8 cellular contexts compared by ENCODE assay signal in genomic region chr1:212698467-212699103, GRCh38. TPM values are rescaled to one million over a fixed set of nuclear protein-coding genes. Genes with fewer than 3 reads are reported as not detected.
DNase-seq lines count a peak whose midpoint lies in the region; ATAC-seq and TF ChIP-seq lines count a peak whose summit lies in the region.

No MANE protein-coding gene starts in this region.

- H3K4me3 Mint-ChIP-seq in activated naive CD8-positive, alpha-beta T cell treated with anti-CD3 and anti-CD28 coated beads for 36 hours, result peak overlapping the region; percentile 90
- peak overlapping the region; percentile 74 to 93 (median 87) for H3K4me3 Mint-ChIP-seq in naive B cell

- CTCF ChIA-PET in GM10248 (lab: Yijun Ruan, JAX), result interaction anchor here (1.2 to 3.7 kb wide), 12 partner anchors 8 to 221 kb away, joined by 3 to 23 read pairs (median 4); partner anchors contain the start of genes NSL1 and TATDN3

- TF ChIP-seq CTCF in GM10248 (IDR thresholded peaks at IDR 0.05; ENCODE audit: control extremely low read depth, extremely low read depth, low read depth, missing control alignments), result peak; percentile 36

- peak overlapping the region; percentile 85 for H3K27ac Mint-ChIP-seq in activated naive CD8-positive, alpha-beta T cell treated with anti-CD3 and anti-CD28 coated beads for 36 hours
- H3K27ac Mint-ChIP-seq in naive B cell, result peak overlapping the region in 4 of 6 donors; percentile 3 to 54 (median 30)

- DNase-seq in GM10248 (ENCODE audit: extremely low spot score) (no peak), HAP-1 (ENCODE audit: low spot score in 2 of 2) (no peak), naive B cell (no peak), HPDE6-E6E7 (ENCODE audit: extremely low spot score) (no peak), DMS153 (lab: John Stamatoyannopoulos, UW) (no peak)
- DNase-seq in activated naive CD8-positive, alpha-beta T cell treated with anti-CD3 and anti-CD28 coated beads for 36 hours, result no peak
- no peak for DNase-seq in NK-92 treated with Interleukin-12 subunit alpha and Interleukin-12 subunit beta, amount 100 ng/mL, for 24 hours (lab: John Stamatoyannopoulos, UW)
- DNase-seq in activated CD4-positive, alpha-beta T cell treated with anti-CD3 and anti-CD28 coated beads, Interleukin-2, amount 50 U/mL, for 1 hour, result no peak

- H3K4me1 Mint-ChIP-seq in activated naive CD8-positive, alpha-beta T cell treated with anti-CD3 and anti-CD28 coated beads for 36 hours, result peaks cover 44% of the 10 kb centered on the region
- H3K4me1 Mint-ChIP-seq in naive B cell, result peaks cover 33 to 49% (median 33%) of the 10 kb centered on the region in 3 donors

- H3K36me3 ChIP-seq in HAP-1 (replicated peaks), result no peaks in the 10 kb centered on the region

- peak overlapping the region; percentile 38 for H3K4me3 ChIP-seq in HAP-1

- no peaks in the 10 kb centered on the region for H3K9me3 ChIP-seq in HAP-1

- peaks cover 9% of the 10 kb centered on the region for H3K4me1 ChIP-seq in HAP-1

- in situ Hi-C loops in HAP-1 (cut with MboI; ENCODE audit: low sequenced_read_pairs), result no loop called here

- no peaks in the 10 kb centered on the region for H3K9me3 Mint-ChIP-seq in activated naive CD8-positive, alpha-beta T cell treated with anti-CD3 and anti-CD28 coated beads for 36 hours
- H3K9me3 Mint-ChIP-seq in naive B cell, result no peaks in the 10 kb centered on the region

- ATAC-seq in naive B cell (ENCODE audit: low read depth in 2 of 2), result no peak

- H3K27me3 Mint-ChIP-seq in activated naive CD8-positive, alpha-beta T cell treated with anti-CD3 and anti-CD28 coated beads for 36 hours, result peaks cover 3% of the 10 kb centered on the region
- H3K27me3 Mint-ChIP-seq in naive B cell, result peaks cover 12 to 24% (median 19%) of the 10 kb centered on the region in 3 donors

- peaks cover 27% of the 10 kb centered on the region for H3K36me3 Mint-ChIP-seq in activated naive CD8-positive, alpha-beta T cell treated with anti-CD3 and anti-CD28 coated beads for 36 hours
- H3K36me3 Mint-ChIP-seq in naive B cell, result no peaks in the 10 kb centered on the region

- H3K27me3 ChIP-seq in HAP-1 (ENCODE audit: low read depth), result peaks cover 21% of the 10 kb centered on the region

- POLR2A ChIA-PET in GM10248 (lab: Yijun Ruan, JAX), result no interaction called here

RNA-seq across cellular contexts. Expression of gene BATF3, which starts 1.1 kb away (rescaled TPM):
- total RNA-seq in activated naive CD8-positive, alpha-beta T cell treated with anti-CD3 and anti-CD28 coated beads for 36 hours, result 10 to 100 TPM; 74.7 to 77.9 TPM
- not detected for polyA plus RNA-seq in naive B cell (ENCODE audit: low read depth in 6 of 6)
